Comparison of ENCODE assay signal across 8 cellular contexts in the genomic region with DNA sequence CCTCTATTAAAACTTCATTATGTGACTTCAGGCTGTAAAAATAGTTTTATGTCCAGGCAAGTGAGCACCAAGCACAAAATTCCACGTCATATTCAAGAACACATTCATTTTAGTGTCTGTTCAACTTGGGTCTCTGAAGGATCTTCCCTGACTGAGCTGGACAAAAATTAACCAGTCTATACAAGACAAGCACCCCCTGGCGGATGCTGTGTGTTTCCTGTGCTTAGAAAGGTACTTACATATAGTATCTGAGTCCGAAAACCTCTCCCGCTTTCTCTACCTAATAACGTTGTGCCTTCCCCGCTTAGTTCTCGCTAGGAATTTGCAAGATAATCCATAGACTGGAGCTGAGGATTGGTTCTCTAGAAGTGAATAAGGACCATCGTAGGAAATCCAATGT.
A peak's percentile ranks its signal among the peaks of the same experiment; 100 is the strongest.
DNase-seq lines count a peak whose midpoint lies in the region; TF ChIP-seq lines count a peak whose summit lies in the region.

No MANE protein-coding gene starts in this region.

- H3K27ac Mint-ChIP-seq in osteocyte (ENCODE audit: unreplicated experiment): no peak overlapping the region
- no peak overlapping the region for H3K27ac Mint-ChIP-seq in activated CD4-positive, alpha-beta T cell treated with anti-CD3 and anti-CD28 coated beads, Interleukin-2, amount 10 ng/mL, durations not matched to agents 7 days and 5 days

- in situ Hi-C loops in astrocyte of the spinal cord (cut with HindIII; ENCODE audit: low sequenced_read_pairs): no loop called here

- no peak overlapping the region for H3K27ac ChIP-seq in Karpas-422 (ENCODE audit: low read length)

- no peak overlapping the region for H2AFZ ChIP-seq in Karpas-422 (ENCODE audit: low read length)

- H3K4me2 ChIP-seq in Karpas-422 (ENCODE audit: low read depth, low read length, poor library complexity, severe bottlenecking): no peak overlapping the region

- H3K4me3 Mint-ChIP-seq in osteocyte (ENCODE audit: unreplicated experiment): no peak overlapping the region
- H3K4me3 Mint-ChIP-seq in activated CD4-positive, alpha-beta T cell treated with anti-CD3 and anti-CD28 coated beads, Interleukin-2, amount 10 ng/mL, durations not matched to agents 7 days and 5 days: no peak overlapping the region

- H3K27me3 ChIP-seq in Karpas-422 (ENCODE audit: low read length): no peaks in the 10 kb centered on the region

- H3K36me3 ChIP-seq in Karpas-422 (ENCODE audit: insufficient read depth, low read length): no peaks in the 10 kb centered on the region

- no peaks in the 10 kb centered on the region for H3K36me3 Mint-ChIP-seq in osteocyte (ENCODE audit: unreplicated experiment)
- H3K36me3 Mint-ChIP-seq in activated CD4-positive, alpha-beta T cell treated with anti-CD3 and anti-CD28 coated beads, Interleukin-2, amount 10 ng/mL, durations not matched to agents 7 days and 5 days (ENCODE audit: low read depth): no peaks in the 10 kb centered on the region

- no peaks in the 10 kb centered on the region for H3K4me1 ChIP-seq in Karpas-422 (ENCODE audit: low read length)

- peaks cover 13% of the 10 kb centered on the region for H3K27me3 Mint-ChIP-seq in osteocyte (ENCODE audit: unreplicated experiment)
- no peaks in the 10 kb centered on the region for H3K27me3 Mint-ChIP-seq in activated CD4-positive, alpha-beta T cell treated with anti-CD3 and anti-CD28 coated beads, Interleukin-2, amount 10 ng/mL, durations not matched to agents 7 days and 5 days

- CTCF ChIA-PET in activated CD4-positive, alpha-beta T cell treated with anti-CD3 and anti-CD28 coated beads, Interleukin-2, amount 10 ng/mL, durations not matched to agents 7 days and 5 days (lab: Charles Lee): no interaction called here

- no peaks in the 10 kb centered on the region for H3K79me2 ChIP-seq in Karpas-422 (ENCODE audit: low read length)

- H4K20me1 ChIP-seq in Karpas-422 (ENCODE audit: insufficient read depth, low read depth, low read length): no peaks in the 10 kb centered on the region

- no peaks in the 10 kb centered on the region for H3K9me2 ChIP-seq in Karpas-422 (replicated peaks; ENCODE audit: insufficient read depth, low read length)

- H3K9me3 ChIP-seq in Karpas-422 (ENCODE audit: low read length): no peaks in the 10 kb centered on the region

- H3K4me3 ChIP-seq in Karpas-422 (ENCODE audit: low read length): no peak overlapping the region
- no peak overlapping the region for H3K4me3 ChIP-seq in astrocyte of the spinal cord (ENCODE audit: low read depth, low read length)

- POLR2A ChIA-PET in activated CD4-positive, alpha-beta T cell treated with anti-CD3 and anti-CD28 coated beads, Interleukin-2, amount 10 ng/mL, durations not matched to agents 7 days and 5 days (lab: Charles Lee): no interaction called here

- DNase-seq in activated CD4-positive, alpha-beta T cell treated with anti-CD3 and anti-CD28 coated beads for 48 hours: peak; percentile 7
- no peak for DNase-seq in activated CD4-positive, alpha-beta T cell treated with anti-CD3 and anti-CD28 coated beads, Interleukin-2, amount 50 U/mL, for 1 hour
- DNase-seq in Karpas-422 (peak; percentile 56), astrocyte of the spinal cord (ENCODE audit: low read depth, low spot score) (peak; percentile 26), osteocyte (ENCODE audit: extremely low spot score, unreplicated experiment) (no peak), DMS114 treated with DMSO at 0.1 percent for 48 hours (lab: John Stamatoyannopoulos, UW; ENCODE audit: unreplicated experiment) (no peak), CD1c-positive myeloid dendritic cell (ENCODE audit: extremely low spot score) (no peak)
- DNase-seq in activated CD4-positive, alpha-beta T cell treated with anti-CD3 and anti-CD28 coated beads, Interleukin-2, amount 10 ng/mL, durations not matched to agents 7 days and 5 days: no peak

- no peak overlapping the region for H3K9ac ChIP-seq in Karpas-422 (ENCODE audit: low read length)

- TF ChIP-seq CTCF in astrocyte of the spinal cord (IDR thresholded peaks at IDR 0.05; ENCODE audit: low read depth, low read length) (peak; percentile 38), osteocyte (IDR thresholded peaks at IDR 0.05) (peak; percentile 54)

- H3K4me1 Mint-ChIP-seq in osteocyte (ENCODE audit: unreplicated experiment): no peaks in the 10 kb centered on the region
- H3K4me1 Mint-ChIP-seq in activated CD4-positive, alpha-beta T cell treated with anti-CD3 and anti-CD28 coated beads, Interleukin-2, amount 10 ng/mL, durations not matched to agents 7 days and 5 days: no peaks in the 10 kb centered on the region

- H3K9me3 Mint-ChIP-seq in osteocyte (ENCODE audit: unreplicated experiment): no peaks in the 10 kb centered on the region
- no peaks in the 10 kb centered on the region for H3K9me3 Mint-ChIP-seq in activated CD4-positive, alpha-beta T cell treated with anti-CD3 and anti-CD28 coated beads, Interleukin-2, amount 10 ng/mL, durations not matched to agents 7 days and 5 days

Comparison
In these comparisons a context has a peak if more than half of its experiments do, and no peak if none do; other contexts are left out.
1. DNase-seq: peak in activated CD4-positive, alpha-beta T cell treated with anti-CD3 and anti-CD28 coated beads for 48 hours (single experiment), Karpas-422 (single experiment) and astrocyte of the spinal cord (single experiment); none in activated CD4-positive, alpha-beta T cell treated with anti-CD3 and anti-CD28 coated beads, Interleukin-2, amount 50 U/mL, for 1 hour (single experiment), osteocyte (single experiment), DMS114 treated with DMSO at 0.1 percent for 48 hours (single experiment), CD1c-positive myeloid dendritic cell (single experiment) and activated CD4-positive, alpha-beta T cell treated with anti-CD3 and anti-CD28 coated beads, Interleukin-2, amount 10 ng/mL, durations not matched to agents 7 days and 5 days (single experiment).